17 cellular contexts compared by ENCODE assay signal in the genomic region with DNA sequence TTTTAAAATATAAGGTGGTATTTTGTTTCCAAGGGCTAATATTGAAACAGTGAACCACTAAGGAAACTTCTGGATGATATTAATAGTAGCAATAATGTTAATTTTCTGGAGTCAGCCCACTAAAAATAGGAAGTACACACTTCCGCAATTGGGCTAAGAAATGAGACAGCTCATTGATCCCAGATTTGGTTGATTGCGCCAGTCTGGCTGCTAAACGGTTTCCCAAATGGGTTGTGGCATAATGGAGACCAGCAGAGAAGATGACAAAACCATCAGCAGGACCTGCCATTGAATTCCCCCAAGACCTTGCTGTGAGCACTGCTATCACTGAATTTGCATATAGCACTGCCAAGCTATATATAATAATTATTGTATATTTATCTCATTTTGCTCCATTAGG.
"Had no signal": no experiment of that assay in that cellular context is flagged by ENCODE, and none has a peak within 500 bp of the region (broad histone marks: within the 10 kb centered on the region; RNA-seq: fewer than 3 reads in every experiment).

No MANE protein-coding gene starts in this region.

- H3K27me3 Mint-ChIP-seq: activated naive CD8-positive, alpha-beta T cell; stimulated activated memory B cell treated with anti-CD40 and anti-IgM and Interleukin-4, amounts not matched to agents 10 μg/mL and 1 μg/mL and 100 μg/mL, for 72 hours; type B pancreatic cell had no signal

- H3K27me3 ChIP-seq: right lobe of liver had no signal

- H3K27ac Mint-ChIP-seq: activated naive CD8-positive, alpha-beta T cell; natural killer cell treated with Interleukin-12 subunit alpha and Interleukin-12 subunit beta and Interleukin-15 and Interleukin-18, amount 100 ng/mL, for 72 hours; stimulated activated memory B cell treated with anti-CD40 and anti-IgM and Interleukin-4, amounts not matched to agents 10 μg/mL and 1 μg/mL and 100 μg/mL, for 72 hours; T-helper 1 cell treated with Interleukin-12 subunit alpha and Interleukin-12 subunit beta and Interleukin-4 antibody, amounts not matched to agents 30 μg/mL and 1 μg/mL, for 36 hours; type B pancreatic cell had no signal

- H3K9me3 ChIP-seq: prostate gland, right lobe of liver had no signal

- H3K27ac ChIP-seq: prostate gland, right lobe of liver had no signal

- H3K4me1 ChIP-seq: prostate gland, right lobe of liver had no signal

- H3K4me3 Mint-ChIP-seq: activated naive CD8-positive, alpha-beta T cell; natural killer cell treated with Interleukin-12 subunit alpha and Interleukin-12 subunit beta and Interleukin-15 and Interleukin-18, amount 100 ng/mL, for 72 hours; stimulated activated memory B cell treated with anti-CD40 and anti-IgM and Interleukin-4, amounts not matched to agents 10 μg/mL and 1 μg/mL and 100 μg/mL, for 72 hours; T-helper 1 cell treated with Interleukin-12 subunit alpha and Interleukin-12 subunit beta and Interleukin-4 antibody, amounts not matched to agents 30 μg/mL and 1 μg/mL, for 36 hours; type B pancreatic cell had no signal

- H3K9me3 Mint-ChIP-seq: natural killer cell treated with Interleukin-12 subunit alpha and Interleukin-12 subunit beta and Interleukin-15 and Interleukin-18, amount 100 ng/mL, for 72 hours; type B pancreatic cell had no signal

- DNase-seq: activated CD4-positive, alpha-beta T cell treated with anti-CD3 and anti-CD28 coated beads, Interleukin-2, amount 50 U/mL, for 4 hours; activated CD4-positive, CD25-positive, alpha-beta regulatory T cell treated with anti-CD3 and anti-CD28 coated beads, Interleukin-2, amount 50 U/mL, for 72 hours; activated gamma-delta T cell; activated T-cell treated with anti-CD3 and anti-CD28 coated beads, Interleukin-2, amount 50 U/mL, for 1 hour; mammary epithelial cell; occipital lobe; right lobe of liver; stimulated activated CD4-positive, alpha-beta T cell treated with anti-CD3 and anti-CD28 coated beads, Interleukin-1b, Interleukin-23, amount 100 ng/mL, for 48 hours; substantia nigra had no signal

- H3K36me3 Mint-ChIP-seq: activated naive CD8-positive, alpha-beta T cell; natural killer cell treated with Interleukin-12 subunit alpha and Interleukin-12 subunit beta and Interleukin-15 and Interleukin-18, amount 100 ng/mL, for 72 hours; type B pancreatic cell had no signal

- ATAC-seq: esophagus mucosa; left lobe of liver; natural killer cell treated with Interleukin-12 subunit alpha and Interleukin-12 subunit beta and Interleukin-15 and Interleukin-18, amount 100 ng/mL, for 72 hours; stimulated activated memory B cell treated with anti-CD40 and anti-IgM and Interleukin-4, amounts not matched to agents 10 μg/mL and 1 μg/mL and 100 μg/mL, for 72 hours had no signal

- H3K36me3 ChIP-seq: prostate gland, right lobe of liver had no signal

- H3K4me3 ChIP-seq: prostate gland, right lobe of liver had no signal
